18 cellular contexts compared by ENCODE assay signal in the genomic region with DNA sequence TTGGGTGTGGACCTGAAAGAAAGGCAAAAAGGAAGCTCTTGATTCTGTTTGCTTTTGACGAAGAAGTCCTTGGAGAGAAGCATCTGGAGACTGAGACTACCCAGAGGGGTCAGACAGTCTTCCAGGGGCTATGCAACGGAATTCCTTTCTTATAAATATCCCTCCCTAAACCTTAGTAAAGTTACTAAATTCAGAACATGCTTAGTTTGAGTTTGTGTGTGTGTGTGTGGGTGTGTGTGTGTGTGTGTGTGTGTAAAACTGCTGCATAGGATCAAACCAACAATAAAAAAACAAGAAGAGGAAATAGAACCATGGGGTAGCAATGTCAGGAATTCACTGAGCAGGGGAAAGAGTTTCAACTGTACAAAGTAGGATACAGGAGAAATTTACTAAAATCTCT. TPM values are rescaled to one million over a fixed set of nuclear protein-coding genes. Genes with fewer than 3 reads are reported as not detected.
DNase-seq lines count a peak whose midpoint lies in the region; ATAC-seq, FAIRE-seq and TF ChIP-seq lines count a peak whose summit lies in the region.
"Had no signal": no experiment of that assay in that cellular context is flagged by ENCODE, and none has a peak within 500 bp of the region (broad histone marks: within the 10 kb centered on the region; RNA-seq: fewer than 3 reads in every experiment).

No MANE protein-coding gene starts in this region.

- H2BK5ac ChIP-seq in neuronal stem cell (ENCODE audit: low read length), result no peak overlapping the region

- no peak overlapping the region for H3K4ac ChIP-seq in neuronal stem cell (ENCODE audit: low read length)

- no peak overlapping the region for H2AK5ac ChIP-seq in neuronal stem cell (ENCODE audit: low read depth, low read length)

- TF ChIP-seq CTCF in astrocyte (IDR thresholded peaks at IDR 0.05; ENCODE audit: insufficient read depth, low read depth, low read length) (no peak), fibroblast of mammary gland (conservative IDR thresholded peaks at IDR 0.05; ENCODE audit: control insufficient read depth, insufficient read depth, low read depth, low read length) (no peak)

- H2BK12ac ChIP-seq in neuronal stem cell (ENCODE audit: low read length), result no peak overlapping the region

- H3K9ac ChIP-seq in astrocyte (ENCODE audit: low read length) (peak overlapping the region; percentile 43), neuronal stem cell (ENCODE audit: low read depth, low read length, poor library complexity) (no peak overlapping the region)

- H3K36me3 ChIP-seq in astrocyte (ENCODE audit: insufficient read depth, low read length) (no peaks in the 10 kb centered on the region), neuronal stem cell (replicated peaks in 1 of 2; ENCODE audit: control insufficient read depth in 2 of 2, insufficient read depth in 2 of 2, low read length in 2 of 2) (no peaks in the 10 kb centered on the region)
- H3K36me3 ChIP-seq: adrenal gland had no signal

- no peaks in the 10 kb centered on the region for H4K20me1 ChIP-seq in astrocyte (ENCODE audit: insufficient read depth, low read length)

- H3K23ac ChIP-seq in neuronal stem cell (ENCODE audit: low read depth, low read length, poor library complexity), result no peak overlapping the region

- no peak overlapping the region for H2BK120ac ChIP-seq in neuronal stem cell (ENCODE audit: low read depth, low read length)

- H3K9me3 ChIP-seq in astrocyte (ENCODE audit: insufficient read depth, low read depth, low read length) (no peaks in the 10 kb centered on the region), neuronal stem cell (replicated peaks in 1 of 2; ENCODE audit: control insufficient read depth in 2 of 2, insufficient read depth in 1 of 2, low read depth in 1 of 2, low read length in 2 of 2) (no peaks in the 10 kb centered on the region)
- H3K9me3 ChIP-seq: adrenal gland had no signal

- H3K79me1 ChIP-seq in neuronal stem cell (ENCODE audit: low read depth, low read length), result no peaks in the 10 kb centered on the region

- no peak overlapping the region for H4K8ac ChIP-seq in neuronal stem cell (ENCODE audit: low read depth, low read length)

- no peak overlapping the region for H4K91ac ChIP-seq in neuronal stem cell (ENCODE audit: low read depth, low read length, poor library complexity)

- no peak overlapping the region for H3K27ac Mint-ChIP-seq in astrocyte (ENCODE audit: unreplicated experiment)
- H3K27ac Mint-ChIP-seq in natural killer cell treated with Interleukin-12 subunit alpha and Interleukin-12 subunit beta and Interleukin-15 and Interleukin-18, amount 100 ng/mL, for 72 hours, result no peak overlapping the region
- H3K27ac Mint-ChIP-seq: immature natural killer cell had no signal

- H3K4me1 Mint-ChIP-seq in astrocyte (ENCODE audit: low read depth, unreplicated experiment), result peaks cover 15% of the 10 kb centered on the region
- H3K4me1 Mint-ChIP-seq in natural killer cell treated with Interleukin-12 subunit alpha and Interleukin-12 subunit beta and Interleukin-15 and Interleukin-18, amount 100 ng/mL, for 72 hours (ENCODE audit: low read depth in 2 of 2), result no peaks in the 10 kb centered on the region
- H3K4me1 Mint-ChIP-seq: immature natural killer cell had no signal

- peak overlapping the region; percentile 44 for H3K27ac ChIP-seq in astrocyte (ENCODE audit: low read depth, low read length)
- H3K27ac ChIP-seq in neuronal stem cell (replicated peaks; ENCODE audit: low read length), result no peak overlapping the region
- H3K27ac ChIP-seq: adrenal gland had no signal

- no peak for FAIRE-seq in astrocyte (lab: Jason Lieb, UNC)
- FAIRE-seq: K562 had no signal

- WGBS in neuronal stem cell (ENCODE audit: extremely low coverage in 2 of 2, insufficient read length in 2 of 2, insufficient replicate concordance in 1 of 2), 2 donors, result no CpG with 5 or more reads among the region's 2 CpGs

- no peak overlapping the region for H3K4me3 Mint-ChIP-seq in astrocyte (ENCODE audit: unreplicated experiment)
- no peak overlapping the region for H3K4me3 Mint-ChIP-seq in natural killer cell treated with Interleukin-12 subunit alpha and Interleukin-12 subunit beta and Interleukin-15 and Interleukin-18, amount 100 ng/mL, for 72 hours
- H3K4me3 Mint-ChIP-seq: immature natural killer cell had no signal

- no peaks in the 10 kb centered on the region for H3K79me2 ChIP-seq in astrocyte (ENCODE audit: insufficient read depth, low read length)

- H3K36me3 Mint-ChIP-seq in astrocyte (ENCODE audit: low read depth, unreplicated experiment), result no peaks in the 10 kb centered on the region
- no peaks in the 10 kb centered on the region for H3K36me3 Mint-ChIP-seq in natural killer cell treated with Interleukin-12 subunit alpha and Interleukin-12 subunit beta and Interleukin-15 and Interleukin-18, amount 100 ng/mL, for 72 hours

- no peaks in the 10 kb centered on the region for H3K9me3 Mint-ChIP-seq in astrocyte (ENCODE audit: unreplicated experiment)
- H3K9me3 Mint-ChIP-seq in natural killer cell treated with Interleukin-12 subunit alpha and Interleukin-12 subunit beta and Interleukin-15 and Interleukin-18, amount 100 ng/mL, for 72 hours, result no peaks in the 10 kb centered on the region
- H3K9me3 Mint-ChIP-seq: immature natural killer cell had no signal

- H2AFZ ChIP-seq in astrocyte (ENCODE audit: low read depth, low read length) (peak overlapping the region; percentile 2), neuronal stem cell (ENCODE audit: low read length) (peak overlapping the region; percentile 12)

- H2BK15ac ChIP-seq in neuronal stem cell (ENCODE audit: low read length), result no peak overlapping the region

- ATAC-seq in HG02970 (IDR thresholded peaks at IDR 0.05; ENCODE audit: low FRiP score, unreplicated experiment) (no peak), GM19467 (IDR thresholded peaks at IDR 0.05; ENCODE audit: unreplicated experiment) (no peak)
- ATAC-seq in natural killer cell treated with Interleukin-12 subunit alpha and Interleukin-12 subunit beta and Interleukin-15 and Interleukin-18, amount 100 ng/mL, for 72 hours, result no peak
- ATAC-seq: activated CD4-positive, CD25-positive, alpha-beta regulatory T cell treated with anti-CD3 and anti-CD28 coated beads, Interleukin-2, amount 50 U/mL, for 24 hours; K562 had no signal

- DNase-seq in EL (peak; percentile 33), astrocyte (ENCODE audit: low read depth) (peak; percentile 63), fibroblast of mammary gland (ENCODE audit: low read depth) (peak; percentile 22), neuronal stem cell (ENCODE audit: low spot score) (no peak), NCI-H2227 treated with DMSO at 0.1 percent for 48 hours (lab: John Stamatoyannopoulos, UW) (no peak)
- DNase-seq in natural killer cell treated with Interleukin-12 subunit alpha and Interleukin-12 subunit beta and Interleukin-15 and Interleukin-18, amount 100 ng/mL, for 72 hours (ENCODE audit: low spot score), result no peak
- DNase-seq: adrenal gland, COR-L47, glutamatergic neuron, immature natural killer cell, mesendoderm, NCI-H2029 treated with DMSO at 0.1 percent for 48 hours, NCI-H526, SIG-M5 had no signal

- H3K4me3 ChIP-seq in astrocyte (ENCODE audit: insufficient read depth, low read depth, low read length), result no peak overlapping the region
- no peak overlapping the region for H3K4me3 ChIP-seq in fibroblast of mammary gland (ENCODE audit: control insufficient read depth, low read depth, low read length)
- no peak overlapping the region for H3K4me3 ChIP-seq in neuronal stem cell (ENCODE audit: low read length in 2 of 2)
- H3K4me3 ChIP-seq: adrenal gland, K562 had no signal

- peaks cover 20% of the 10 kb centered on the region for H3K4me1 ChIP-seq in astrocyte (ENCODE audit: insufficient read depth, low read length)
- peaks cover 0 to 5% of the 10 kb centered on the region in 2 donors for H3K4me1 ChIP-seq in neuronal stem cell (ENCODE audit: control insufficient read depth in 2 of 2, insufficient read depth in 1 of 2, low read depth in 1 of 2, low read length in 2 of 2)

- no peaks in the 10 kb centered on the region for H3K27me3 Mint-ChIP-seq in astrocyte (ENCODE audit: low read depth, unreplicated experiment)
- no peaks in the 10 kb centered on the region for H3K27me3 Mint-ChIP-seq in natural killer cell treated with Interleukin-12 subunit alpha and Interleukin-12 subunit beta and Interleukin-15 and Interleukin-18, amount 100 ng/mL, for 72 hours

- peak overlapping the region; percentile 47 for H3K4me2 ChIP-seq in astrocyte (ENCODE audit: low read length)
- no peak overlapping the region for H3K4me2 ChIP-seq in neuronal stem cell (ENCODE audit: insufficient read depth, low read length, poor library complexity, severe bottlenecking)

- no peak overlapping the region for H3K14ac ChIP-seq in neuronal stem cell (ENCODE audit: low read length)

- H3K18ac ChIP-seq in neuronal stem cell (ENCODE audit: low read length), result no peak overlapping the region

- no peaks in the 10 kb centered on the region for H3K27me3 ChIP-seq in astrocyte (ENCODE audit: insufficient read depth, low read length)
- H3K27me3 ChIP-seq in neuronal stem cell (ENCODE audit: control insufficient read depth in 3 of 3, insufficient read depth in 3 of 3, low read depth in 1 of 3, low read length in 3 of 3), result no peaks in the 10 kb centered on the region
- H3K27me3 ChIP-seq: adrenal gland had no signal

RNA-seq across cellular contexts. Expression of gene EAPP, which starts 36.7 kb away (rescaled TPM):
- total RNA-seq in astrocyte, result 47.9 and 52.5 TPM in 2 replicates
- 58.1 TPM for polyA plus RNA-seq in neuronal stem cell (2013, experiment 1 of 2)
- polyA plus RNA-seq in neuronal stem cell (2013, experiment 2 of 2), result 61.4 TPM
- total RNA-seq in natural killer cell treated with Interleukin-12 subunit alpha and Interleukin-12 subunit beta and Interleukin-15 and Interleukin-18, amount 100 ng/mL, for 72 hours, result 10 to 100 TPM; 15.4 to 21.4 TPM

RNA-seq across cellular contexts. Expression of gene SPTSSA, which starts 40.8 kb away (rescaled TPM):
- 23.5 and 26.6 TPM in 2 replicates for total RNA-seq in astrocyte
- 27.1 TPM for polyA plus RNA-seq in neuronal stem cell (2013, experiment 1 of 2)
- polyA plus RNA-seq in neuronal stem cell (2013, experiment 2 of 2), result 27.1 TPM
- 1 to 10 TPM; 7.7 to 8.9 TPM for total RNA-seq in natural killer cell treated with Interleukin-12 subunit alpha and Interleukin-12 subunit beta and Interleukin-15 and Interleukin-18, amount 100 ng/mL, for 72 hours

Comparison
In these comparisons a context has a peak if more than half of its experiments do, and no peak if none do; other contexts are left out.
1. DNase-seq: peak in EL (single experiment), astrocyte (single experiment) and fibroblast of mammary gland (single experiment); none in neuronal stem cell (single experiment), NCI-H2227 treated with DMSO at 0.1 percent for 48 hours (single experiment) and natural killer cell treated with Interleukin-12 subunit alpha and Interleukin-12 subunit beta and Interleukin-15 and Interleukin-18, amount 100 ng/mL, for 72 hours (single experiment).